Comparison of ENCODE assay signal across 14 cellular contexts in genomic region chr10:110041479-110041829, GRCh38.
"Had no signal": no experiment of that assay in that cellular context is flagged by ENCODE, and none has a peak within 500 bp of the region (broad histone marks: within the 10 kb centered on the region; RNA-seq: fewer than 3 reads in every experiment).

No MANE protein-coding gene starts in this region.

- H3K4me3 Mint-ChIP-seq: activated CD4-positive, alpha-beta T cell treated with anti-CD3 and anti-CD28 coated beads, Interleukin-2, amount 10 ng/mL, durations not matched to agents 24 days and 14 days; endodermal cell; nephron progenitor cell had no signal

- H3K9me3 ChIP-seq: adrenal gland, psoas muscle, right lobe of liver, SK-N-SH, transverse colon had no signal

- H3K4me3 ChIP-seq: adrenal gland, lung, psoas muscle, right lobe of liver, transverse colon had no signal

- H3K4me1 ChIP-seq: adrenal gland had no signal

- H3K27ac ChIP-seq: adrenal gland, psoas muscle, right lobe of liver, transverse colon had no signal

- ATAC-seq: psoas muscle, right lobe of liver had no signal

- DNase-seq: activated CD4-positive, alpha-beta T cell treated with anti-CD3 and anti-CD28 coated beads, Interleukin-2, amount 10 ng/mL, durations not matched to agents 24 days and 14 days; activated gamma-delta T cell treated with Interleukin-2 at 50 U/mL for 16 hours; adrenal gland; endodermal cell; hypothalamus; nephron progenitor cell; psoas muscle; right lobe of liver; SK-N-SH; stimulated activated CD4-positive, alpha-beta T cell treated with anti-CD3 and anti-CD28 coated beads, Interleukin-2, amount 100 ng/mL, for 24 hours; stimulated activated naive CD4-positive, alpha-beta T cell; substantia nigra; transverse colon had no signal

- H3K27me3 Mint-ChIP-seq: activated CD4-positive, alpha-beta T cell treated with anti-CD3 and anti-CD28 coated beads, Interleukin-2, amount 10 ng/mL, durations not matched to agents 24 days and 14 days had no signal

- H3K27me3 ChIP-seq: adrenal gland, right lobe of liver, transverse colon had no signal

- H3K36me3 ChIP-seq: adrenal gland, right lobe of liver, transverse colon had no signal

- H3K27ac Mint-ChIP-seq: endodermal cell had no signal

- H3K9ac ChIP-seq: SK-N-SH had no signal

- H3K4me2 ChIP-seq: SK-N-SH had no signal

- H3K9me2 ChIP-seq: SK-N-SH had no signal
